Comparison of ENCODE assay signal across 8 cellular contexts in genomic region chr11:75233688-75234295, GRCh38. TPM values are rescaled to one million over a fixed set of nuclear protein-coding genes. Genes with fewer than 3 reads are reported as not detected.
DNase-seq lines count a peak whose midpoint lies in the region; ATAC-seq, FAIRE-seq and TF ChIP-seq lines count a peak whose summit lies in the region.

No MANE protein-coding gene starts in this region.

- H3K9me3 ChIP-seq in SK-N-SH, result no peaks in the 10 kb centered on the region
- H3K9me3 ChIP-seq in prostate gland, result no peaks in the 10 kb centered on the region
- no peaks in the 10 kb centered on the region for H3K9me3 ChIP-seq in spleen

- no peak for TF ChIP-seq RAD21 in SK-N-SH (IDR thresholded peaks at IDR 0.05; ENCODE audit: low read length)

- CTCF ChIA-PET in SK-N-SH (lab: Yijun Ruan, JAX), result interaction anchor here (1.0 to 4.3 kb wide), 5 partner anchors 7 to 304 kb away, joined by 3 to 41 read pairs (median 6); partner anchors contain the start of gene TPBGL

- H3K79me2 ChIP-seq in SK-N-SH (ENCODE audit: insufficient read depth), result no peaks in the 10 kb centered on the region

- H3K9ac ChIP-seq in SK-N-SH, result no peak overlapping the region

- H2AFZ ChIP-seq in SK-N-SH (ENCODE audit: low read depth), result no peak overlapping the region

- ATAC-seq in stimulated activated naive CD8-positive, alpha-beta T cell treated with anti-CD3 and anti-CD28 coated beads, Interleukin-15, Interleukin-2, amounts not matched to agents 100 U/mL and 50 U/mL, for 24 hours, result no peak
- ATAC-seq in stimulated activated naive CD8-positive, alpha-beta T cell treated with anti-CD3 and anti-CD28 coated beads, Interleukin-15, amount 100 ng/mL, for 72 hours, result no peak
- ATAC-seq in HG03025 (IDR thresholded peaks at IDR 0.05; ENCODE audit: low FRiP score, unreplicated experiment), result no peak

- H3K4me2 ChIP-seq in SK-N-SH, result no peak overlapping the region

- no peaks in the 10 kb centered on the region for H3K36me3 ChIP-seq in SK-N-SH (replicated peaks in 1 of 2; ENCODE audit: control insufficient read depth in 1 of 2, insufficient read depth in 2 of 2, low read length in 1 of 2)
- H3K36me3 ChIP-seq in prostate gland, result no peaks in the 10 kb centered on the region
- no peaks in the 10 kb centered on the region for H3K36me3 ChIP-seq in spleen

- H3K27ac Mint-ChIP-seq in stimulated activated naive CD8-positive, alpha-beta T cell treated with anti-CD3 and anti-CD28 coated beads, Interleukin-15, amount 100 ng/mL, for 72 hours, result no peak overlapping the region

- H3F3A ChIP-seq in SK-N-SH (replicated peaks; ENCODE audit: insufficient read depth), result no peaks in the 10 kb centered on the region

- H3K27ac ChIP-seq in SK-N-SH (ENCODE audit: low read depth in 2 of 2, low read length in 1 of 2) (no peak overlapping the region), prostate gland (no peak overlapping the region), spleen (no peak overlapping the region)

- 61% methylated on average over 5 of the region's 5 CpGs for WGBS in SK-N-SH (ENCODE audit: low lambda C conversion rate)
- 38% methylated on average over 5 of the region's 5 CpGs for WGBS in prostate gland
- 44 to 53% (median 49%) methylated on average over 5 of the region's 5 CpGs for WGBS in spleen, 5 donors

- TF ChIP-seq POLR2A in prostate gland (IDR thresholded peaks at IDR 0.05), result no peak
- TF ChIP-seq POLR2A in spleen (IDR thresholded peaks at IDR 0.05), result no peak

- H3K4me3 ChIP-seq in SK-N-SH (ENCODE audit: low read depth in 2 of 2, low read length in 1 of 2), result no peak overlapping the region
- H3K4me3 ChIP-seq in foreskin fibroblast (ENCODE audit: low read depth in 1 of 2, low read length in 2 of 2), result no peak overlapping the region
- no peak overlapping the region for H3K4me3 ChIP-seq in prostate gland
- no peak overlapping the region for H3K4me3 ChIP-seq in spleen

- DNase-seq in stimulated activated naive CD8-positive, alpha-beta T cell treated with anti-CD3 and anti-CD28 coated beads, Interleukin-15, Interleukin-2, amounts not matched to agents 100 U/mL and 50 U/mL, for 24 hours, result peak; percentile 37
- no peak for DNase-seq in stimulated activated naive CD8-positive, alpha-beta T cell treated with anti-CD3 and anti-CD28 coated beads, Interleukin-15, amount 100 ng/mL, for 72 hours
- DNase-seq in SK-N-SH (no peak), foreskin fibroblast (peak; percentile 39 to 75), urothelium cell line (ENCODE audit: low spot score) (peak; percentile 75), prostate gland (ENCODE audit: low spot score) (no peak), spleen (no peak)

- peak; percentile 74 for FAIRE-seq in urothelium cell line (lab: Jason Lieb, UNC)

- H3K4me1 ChIP-seq in SK-N-SH (ENCODE audit: control insufficient read depth in 1 of 2, insufficient read depth in 2 of 2, low read depth in 1 of 2, low read length in 1 of 2) (peaks cover 0 to 2% of the 10 kb centered on the region in 2 experiments; a peak in 1 of 4 replicates), prostate gland (replicated peaks) (no peaks in the 10 kb centered on the region), spleen (no peaks in the 10 kb centered on the region)

- H3K27me3 Mint-ChIP-seq in stimulated activated naive CD8-positive, alpha-beta T cell treated with anti-CD3 and anti-CD28 coated beads, Interleukin-15, amount 100 ng/mL, for 72 hours, result peaks cover 66% of the 10 kb centered on the region

- no peaks in the 10 kb centered on the region for H3K27me3 ChIP-seq in SK-N-SH (ENCODE audit: insufficient read depth)
- H3K27me3 ChIP-seq in prostate gland (replicated peaks; ENCODE audit: insufficient read depth), result no peaks in the 10 kb centered on the region
- peaks cover 0 to 89% (median 5%) of the 10 kb centered on the region in 7 donors for H3K27me3 ChIP-seq in spleen (replicated peaks in 1 of 7)

- H3K9me2 ChIP-seq in SK-N-SH, result no peaks in the 10 kb centered on the region

- no peaks in the 10 kb centered on the region for H3K4me1 Mint-ChIP-seq in stimulated activated naive CD8-positive, alpha-beta T cell treated with anti-CD3 and anti-CD28 coated beads, Interleukin-15, amount 100 ng/mL, for 72 hours

- no peak overlapping the region for H3K4me3 Mint-ChIP-seq in stimulated activated naive CD8-positive, alpha-beta T cell treated with anti-CD3 and anti-CD28 coated beads, Interleukin-15, amount 100 ng/mL, for 72 hours

- no peaks in the 10 kb centered on the region for H4K20me1 ChIP-seq in SK-N-SH (ENCODE audit: insufficient read depth)

- no peak for TF ChIP-seq EP300 in SK-N-SH (IDR thresholded peaks at IDR 0.05; ENCODE audit: borderline replicate concordance in 1 of 2, low read depth in 1 of 2, low read length in 1 of 2)

- no peak for TF ChIP-seq CTCF in SK-N-SH (IDR thresholded peaks at IDR 0.05)
- no peak for TF ChIP-seq CTCF in foreskin fibroblast (IDR thresholded peaks at IDR 0.05; ENCODE audit: low read depth, low read length)
- TF ChIP-seq CTCF in prostate gland (IDR thresholded peaks at IDR 0.05), result no peak
- no peak for TF ChIP-seq CTCF in spleen (IDR thresholded peaks at IDR 0.05 in 8 of 11, conservative IDR thresholded peaks at IDR 0.05 in 3 of 11)

- peaks cover 6 to 9% of the 10 kb centered on the region in 2 donors for H3K9me3 Mint-ChIP-seq in stimulated activated naive CD8-positive, alpha-beta T cell treated with anti-CD3 and anti-CD28 coated beads, Interleukin-15, amount 100 ng/mL, for 72 hours

- POLR2A ChIA-PET in SK-N-SH (lab: Yijun Ruan, JAX), result no interaction called here

- intact Hi-C loops in prostate gland (cut with DNase I) (no loop called here), spleen (cut with DNase I; ENCODE audit: low total_unique reads) (no loop called here)

TF ChIP-seq in SK-N-SH, 30 proteins besides CTCF, POLR2A, EP300 and RAD21:
- no peak for TF ChIP-seq SIN3A (IDR thresholded peaks at IDR 0.05; ENCODE audit: borderline replicate concordance, low read depth, low read length)
- no peak for TF ChIP-seq USF1 (IDR thresholded peaks at IDR 0.05; ENCODE audit: borderline replicate concordance, low read depth)
- TF ChIP-seq, protein P1, sequence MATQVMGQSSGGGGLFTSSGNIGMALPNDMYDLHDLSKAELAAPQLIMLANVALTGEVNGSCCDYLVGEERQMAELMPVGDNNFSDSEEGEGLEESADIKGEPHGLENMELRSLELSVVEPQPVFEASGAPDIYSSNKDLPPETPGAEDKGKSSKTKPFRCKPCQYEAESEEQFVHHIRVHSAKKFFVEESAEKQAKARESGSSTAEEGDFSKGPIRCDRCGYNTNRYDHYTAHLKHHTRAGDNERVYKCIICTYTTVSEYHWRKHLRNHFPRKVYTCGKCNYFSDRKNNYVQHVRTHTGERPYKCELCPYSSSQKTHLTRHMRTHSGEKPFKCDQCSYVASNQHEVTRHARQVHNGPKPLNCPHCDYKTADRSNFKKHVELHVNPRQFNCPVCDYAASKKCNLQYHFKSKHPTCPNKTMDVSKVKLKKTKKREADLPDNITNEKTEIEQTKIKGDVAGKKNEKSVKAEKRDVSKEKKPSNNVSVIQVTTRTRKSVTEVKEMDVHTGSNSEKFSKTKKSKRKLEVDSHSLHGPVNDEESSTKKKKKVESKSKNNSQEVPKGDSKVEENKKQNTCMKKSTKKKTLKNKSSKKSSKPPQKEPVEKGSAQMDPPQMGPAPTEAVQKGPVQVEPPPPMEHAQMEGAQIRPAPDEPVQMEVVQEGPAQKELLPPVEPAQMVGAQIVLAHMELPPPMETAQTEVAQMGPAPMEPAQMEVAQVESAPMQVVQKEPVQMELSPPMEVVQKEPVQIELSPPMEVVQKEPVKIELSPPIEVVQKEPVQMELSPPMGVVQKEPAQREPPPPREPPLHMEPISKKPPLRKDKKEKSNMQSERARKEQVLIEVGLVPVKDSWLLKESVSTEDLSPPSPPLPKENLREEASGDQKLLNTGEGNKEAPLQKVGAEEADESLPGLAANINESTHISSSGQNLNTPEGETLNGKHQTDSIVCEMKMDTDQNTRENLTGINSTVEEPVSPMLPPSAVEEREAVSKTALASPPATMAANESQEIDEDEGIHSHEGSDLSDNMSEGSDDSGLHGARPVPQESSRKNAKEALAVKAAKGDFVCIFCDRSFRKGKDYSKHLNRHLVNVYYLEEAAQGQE (IDR thresholded peaks at IDR 0.05; ENCODE audit: low read depth, low read length), result peak; percentile 98
- TF ChIP-seq USF2 (IDR thresholded peaks at IDR 0.05; ENCODE audit: borderline replicate concordance, low read depth, low read length), result no peak
- no peak for TF ChIP-seq SMC3 (IDR thresholded peaks at IDR 0.05; ENCODE audit: low read depth, low read length)

RNA-seq across cellular contexts. Expression of gene TPBGL, which starts 6.8 kb away (rescaled TPM):
- polyA plus RNA-seq in SK-N-SH (2012; rRNA removed) (0.03 TPM in 1 of 2 replicates, not detected in the other), spleen (under 1 TPM; 0.10 to 0.15 (median 0.11) TPM)
- polyA plus RNA-seq in SK-N-SH (2012; cell fraction: cytosol; rRNA removed), result 0.03 and 0.04 TPM in 2 replicates
- polyA plus RNA-seq in SK-N-SH (2012; cell fraction: nucleus; rRNA removed), result 0.04 TPM in 1 of 2 replicates, not detected in the other
- total RNA-seq in prostate gland (1 to 10 TPM in 1 of 2 donors, under 1 TPM in 1; 0.68 to 8.3 TPM), spleen (under 1 TPM in 4 of 7 donors, not detected in 3; 0.16 to 0.59 (median 0.23) TPM)

Comparison
In these comparisons a context has a peak if more than half of its experiments do, and no peak if none do; other contexts are left out.
1. DNase-seq: peak in stimulated activated naive CD8-positive, alpha-beta T cell treated with anti-CD3 and anti-CD28 coated beads, Interleukin-15, Interleukin-2, amounts not matched to agents 100 U/mL and 50 U/mL, for 24 hours (single experiment), foreskin fibroblast (2 of 2) and urothelium cell line (single experiment); none in stimulated activated naive CD8-positive, alpha-beta T cell treated with anti-CD3 and anti-CD28 coated beads, Interleukin-15, amount 100 ng/mL, for 72 hours (0 of 2), SK-N-SH (single experiment), prostate gland (single experiment) and spleen (single experiment).